1 cellular context compared by ENCODE assay signal in the genomic region with DNA sequence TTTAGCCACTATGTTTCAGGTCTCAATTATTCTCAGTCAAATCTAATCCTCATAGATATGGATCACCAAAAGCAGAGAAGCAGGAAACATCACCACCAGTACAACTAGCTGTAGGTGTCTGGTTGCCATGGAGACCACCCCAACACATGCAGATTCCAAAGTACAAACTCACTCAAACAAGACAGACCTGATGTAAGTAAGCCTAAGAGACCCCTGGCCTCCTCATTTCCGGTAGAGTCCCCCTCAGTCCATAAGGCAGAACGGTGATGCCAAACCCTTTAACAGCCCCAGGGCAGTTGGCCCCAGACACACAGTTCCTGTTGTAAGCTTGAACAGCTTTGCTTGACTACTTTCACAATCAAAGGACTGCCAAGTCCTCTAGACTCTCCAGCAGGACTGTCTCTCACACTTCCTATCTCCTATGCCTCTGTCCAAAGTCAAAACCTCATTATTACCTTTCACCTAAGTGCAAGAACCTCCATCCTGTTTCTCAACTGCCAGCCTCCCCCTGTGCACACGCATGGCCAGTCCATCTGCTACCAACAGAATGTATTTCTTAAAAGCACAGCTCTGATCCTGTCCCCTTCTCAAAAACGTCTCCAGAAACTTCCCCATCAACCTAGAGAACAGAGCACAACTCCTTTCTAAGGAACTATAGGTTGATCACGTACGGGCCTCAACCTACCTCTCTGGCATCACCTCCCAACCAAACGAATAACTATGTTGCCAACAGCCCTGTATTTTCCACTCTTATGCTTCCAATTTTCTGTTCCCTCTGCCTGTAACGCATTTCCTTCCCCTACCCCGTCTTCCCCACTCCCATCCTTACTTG.
TF ChIP-seq lines count a peak whose summit lies in the region.

No MANE protein-coding gene starts in this region.

TF ChIP-seq in HepG2, 621 proteins besides CTCF, POLR2A, EP300 and RAD21 (continued from another document and continues in another):
- TF ChIP-seq TFE3 (CRISPR knock-in tag; IDR thresholded peaks at IDR 0.05) (no peak), ZNF350 (CRISPR knock-in tag; IDR thresholded peaks at IDR 0.05; ENCODE audit: borderline replicate concordance, low read depth) (peak; percentile 48; the same call in 1 of the 2 replicates), CBFB (CRISPR knock-in tag; IDR thresholded peaks at IDR 0.05) (no peak), HNF4A (CRISPR knock-in tag; IDR thresholded peaks at IDR 0.05) (peak; percentile 93), THAP7 (CRISPR knock-in tag; IDR thresholded peaks at IDR 0.05) (no peak), ELF1 (CRISPR knock-in tag; IDR thresholded peaks at IDR 0.05) (peak; percentile 69), ZKSCAN8 (CRISPR knock-in tag; IDR thresholded peaks at IDR 0.05; ENCODE audit: borderline replicate concordance) (peak; percentile 49; the same call in 1 of the 2 replicates), ONECUT2 (CRISPR knock-in tag; IDR thresholded peaks at IDR 0.05) (no peak), SAP130 (CRISPR knock-in tag; IDR thresholded peaks at IDR 0.05; ENCODE audit: low read depth) (peak; percentile 68), HDAC1 (CRISPR knock-in tag; IDR thresholded peaks at IDR 0.05) (peak; percentile 80), ELK4 (CRISPR knock-in tag; IDR thresholded peaks at IDR 0.05; ENCODE audit: borderline replicate concordance) (no peak), HDAC6 (IDR thresholded peaks at IDR 0.05; ENCODE audit: low read depth, low read length) (no peak), RFXAP (CRISPR knock-in tag; IDR thresholded peaks at IDR 0.05; ENCODE audit: borderline replicate concordance) (no peak; the same call in 1 of the 2 replicates), GTF2F1 (IDR thresholded peaks at IDR 0.05; ENCODE audit: low read length) (no peak), PAF1 (CRISPR knock-in tag; IDR thresholded peaks at IDR 0.05) (no peak), RERE (CRISPR knock-in tag; IDR thresholded peaks at IDR 0.05; ENCODE audit: low read depth) (no peak), MAZ (IDR thresholded peaks at IDR 0.05; ENCODE audit: borderline replicate concordance, low read depth, low read length) (no peak), MAZ (CRISPR knock-in tag; IDR thresholded peaks at IDR 0.05; ENCODE audit: low read depth) (0 out of 2 replicates have a peak, but pooled peaks have one; percentile 34), ZNF460 (CRISPR knock-in tag; IDR thresholded peaks at IDR 0.05; ENCODE audit: borderline replicate concordance) (no peak), ZNF773 (CRISPR knock-in tag; IDR thresholded peaks at IDR 0.05; ENCODE audit: borderline replicate concordance) (no peak), ZNF503 (CRISPR knock-in tag; IDR thresholded peaks at IDR 0.05) (no peak), MED8 (CRISPR knock-in tag; IDR thresholded peaks at IDR 0.05; ENCODE audit: insufficient replicate concordance) (no peak), ZNF724P (CRISPR knock-in tag; IDR thresholded peaks at IDR 0.05; ENCODE audit: borderline replicate concordance) (no peak), ZKSCAN5 (CRISPR knock-in tag; IDR thresholded peaks at IDR 0.05) (no peak)
- TF ChIP-seq, protein P1, sequence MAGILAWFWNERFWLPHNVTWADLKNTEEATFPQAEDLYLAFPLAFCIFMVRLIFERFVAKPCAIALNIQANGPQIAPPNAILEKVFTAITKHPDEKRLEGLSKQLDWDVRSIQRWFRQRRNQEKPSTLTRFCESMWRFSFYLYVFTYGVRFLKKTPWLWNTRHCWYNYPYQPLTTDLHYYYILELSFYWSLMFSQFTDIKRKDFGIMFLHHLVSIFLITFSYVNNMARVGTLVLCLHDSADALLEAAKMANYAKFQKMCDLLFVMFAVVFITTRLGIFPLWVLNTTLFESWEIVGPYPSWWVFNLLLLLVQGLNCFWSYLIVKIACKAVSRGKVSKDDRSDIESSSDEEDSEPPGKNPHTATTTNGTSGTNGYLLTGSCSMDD (CRISPR knock-in tag; IDR thresholded peaks at IDR 0.05) = no peak
- TF ChIP-seq, protein P2, sequence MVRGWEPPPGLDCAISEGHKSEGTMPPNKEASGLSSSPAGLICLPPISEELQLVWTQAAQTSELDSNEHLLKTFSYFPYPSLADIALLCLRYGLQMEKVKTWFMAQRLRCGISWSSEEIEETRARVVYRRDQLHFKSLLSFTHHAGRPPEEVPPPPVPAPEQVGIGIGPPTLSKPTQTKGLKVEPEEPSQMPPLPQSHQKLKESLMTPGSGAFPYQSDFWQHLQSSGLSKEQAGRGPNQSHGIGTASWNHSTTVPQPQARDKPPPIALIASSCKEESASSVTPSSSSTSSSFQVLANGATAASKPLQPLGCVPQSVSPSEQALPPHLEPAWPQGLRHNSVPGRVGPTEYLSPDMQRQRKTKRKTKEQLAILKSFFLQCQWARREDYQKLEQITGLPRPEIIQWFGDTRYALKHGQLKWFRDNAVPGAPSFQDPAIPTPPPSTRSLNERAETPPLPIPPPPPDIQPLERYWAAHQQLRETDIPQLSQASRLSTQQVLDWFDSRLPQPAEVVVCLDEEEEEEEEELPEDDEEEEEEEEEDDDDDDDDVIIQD (CRISPR knock-in tag; IDR thresholded peaks at IDR 0.05; ENCODE audit: low read depth) = no peak
- TF ChIP-seq, protein P3, sequence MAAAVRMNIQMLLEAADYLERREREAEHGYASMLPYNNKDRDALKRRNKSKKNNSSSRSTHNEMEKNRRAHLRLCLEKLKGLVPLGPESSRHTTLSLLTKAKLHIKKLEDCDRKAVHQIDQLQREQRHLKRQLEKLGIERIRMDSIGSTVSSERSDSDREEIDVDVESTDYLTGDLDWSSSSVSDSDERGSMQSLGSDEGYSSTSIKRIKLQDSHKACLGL (CRISPR knock-in tag; IDR thresholded peaks at IDR 0.05) = no peak
- TF ChIP-seq, protein P4, sequence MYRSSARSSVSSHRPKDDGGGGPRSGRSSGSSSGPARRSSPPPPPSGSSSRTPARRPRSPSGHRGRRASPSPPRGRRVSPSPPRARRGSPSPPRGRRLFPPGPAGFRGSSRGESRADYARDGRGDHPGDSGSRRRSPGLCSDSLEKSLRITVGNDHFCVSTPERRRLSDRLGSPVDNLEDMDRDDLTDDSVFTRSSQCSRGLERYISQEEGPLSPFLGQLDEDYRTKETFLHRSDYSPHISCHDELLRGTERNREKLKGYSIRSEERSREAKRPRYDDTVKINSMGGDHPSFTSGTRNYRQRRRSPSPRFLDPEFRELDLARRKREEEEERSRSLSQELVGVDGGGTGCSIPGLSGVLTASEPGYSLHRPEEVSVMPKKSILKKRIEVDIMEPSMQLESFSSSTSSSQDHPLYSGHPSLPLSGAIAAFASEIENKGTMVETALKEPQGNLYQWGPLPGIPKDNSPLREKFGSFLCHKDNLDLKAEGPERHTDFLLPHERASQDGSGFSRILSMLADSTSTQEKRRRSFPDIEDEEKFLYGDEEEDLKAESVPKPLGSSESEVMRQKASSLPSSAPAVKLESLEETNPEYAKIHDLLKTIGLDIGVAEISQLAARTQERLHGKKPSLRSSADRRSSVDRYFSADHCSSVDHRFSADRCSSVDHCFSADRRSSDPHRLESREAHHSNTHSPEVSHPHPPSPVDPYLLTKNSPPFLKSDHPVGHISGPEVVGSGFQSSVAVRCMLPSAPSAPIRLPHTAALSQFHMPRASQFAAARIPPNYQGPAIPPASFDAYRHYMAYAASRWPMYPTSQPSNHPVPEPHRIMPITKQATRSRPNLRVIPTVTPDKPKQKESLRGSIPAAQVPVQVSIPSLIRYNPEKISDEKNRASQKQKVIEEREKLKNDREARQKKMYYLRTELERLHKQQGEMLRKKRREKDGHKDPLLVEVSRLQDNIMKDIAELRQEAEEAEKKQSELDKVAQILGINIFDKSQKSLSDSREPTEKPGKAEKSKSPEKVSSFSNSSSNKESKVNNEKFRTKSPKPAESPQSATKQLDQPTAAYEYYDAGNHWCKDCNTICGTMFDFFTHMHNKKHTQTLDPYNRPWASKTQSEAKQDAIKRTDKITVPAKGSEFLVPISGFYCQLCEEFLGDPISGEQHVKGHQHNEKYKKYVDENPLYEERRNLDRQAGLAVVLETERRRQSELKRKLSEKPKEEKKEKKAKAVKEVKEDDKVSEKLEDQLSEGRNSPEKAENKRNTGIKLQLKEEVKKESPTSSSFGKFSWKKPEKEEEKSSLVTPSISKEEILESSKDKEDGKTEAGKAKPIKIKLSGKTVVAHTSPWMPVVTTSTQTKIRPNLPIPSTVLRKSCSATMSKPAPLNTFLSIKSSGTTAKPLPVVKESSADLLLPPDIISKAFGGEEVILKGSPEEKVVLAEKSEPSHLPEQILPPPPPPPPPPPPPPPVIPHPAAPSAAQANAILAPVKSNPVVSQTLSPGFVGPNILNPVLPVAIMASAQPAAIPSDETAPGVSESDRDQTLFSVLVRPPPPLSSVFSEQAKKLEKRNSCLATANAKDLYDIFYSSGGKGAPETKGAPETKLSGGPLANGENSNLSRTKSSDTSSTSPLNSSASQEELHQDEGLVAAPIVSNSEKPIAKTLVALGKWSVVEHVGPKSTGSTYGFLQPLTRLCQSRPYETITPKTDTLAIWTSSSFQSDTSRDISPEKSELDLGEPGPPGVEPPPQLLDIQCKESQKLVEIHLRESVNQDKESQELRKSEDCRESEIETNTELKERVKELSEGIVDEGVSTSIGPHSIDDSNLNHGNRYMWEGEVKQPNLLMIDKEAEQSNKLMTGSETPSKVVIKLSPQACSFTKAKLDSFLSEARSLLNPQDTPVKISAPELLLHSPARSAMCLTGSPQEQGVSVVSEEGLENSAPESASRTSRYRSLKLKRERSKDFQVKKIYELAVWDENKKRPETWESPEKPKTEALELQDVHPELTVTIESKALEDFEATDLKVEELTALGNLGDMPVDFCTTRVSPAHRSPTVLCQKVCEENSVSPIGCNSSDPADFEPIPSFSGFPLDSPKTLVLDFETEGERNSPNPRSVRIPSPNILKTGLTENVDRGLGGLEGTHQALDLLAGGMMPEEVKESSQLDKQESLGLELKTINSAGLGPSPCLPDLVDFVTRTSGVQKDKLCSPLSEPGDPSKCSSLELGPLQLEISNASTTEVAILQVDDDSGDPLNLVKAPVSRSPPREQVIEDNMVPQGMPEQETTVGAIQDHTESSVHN (CRISPR knock-in tag; IDR thresholded peaks at IDR 0.05) = 0 out of 2 replicates have a peak, but pooled peaks have one; percentile 64
